ENCODE assay signal across 34 cellular contexts in the genomic region with DNA sequence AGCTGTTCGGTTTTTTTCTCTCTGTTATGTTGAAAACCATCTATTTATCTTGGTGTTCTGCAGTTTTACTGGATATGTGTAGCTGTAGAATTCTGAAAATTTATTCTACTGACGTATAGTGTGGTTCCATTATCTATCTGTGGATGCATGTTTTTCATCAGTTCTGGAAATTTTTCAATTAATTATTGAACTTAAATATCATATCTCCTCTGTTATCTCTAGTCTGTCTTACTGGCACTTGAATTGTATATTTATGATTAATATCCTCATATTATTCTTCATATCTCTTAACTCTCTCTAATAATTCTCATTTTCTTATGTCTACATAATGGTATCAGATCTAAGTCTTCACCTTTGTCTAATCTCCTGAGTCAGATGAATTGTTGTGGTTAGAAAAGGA.
"Had no signal": no experiment of that assay in that cellular context is flagged by ENCODE, and none has a peak within 500 bp of the region (broad histone marks: within the 10 kb centered on the region; RNA-seq: fewer than 3 reads in every experiment).

No MANE protein-coding gene starts in this region.

- H3K27ac ChIP-seq: KMS-11 had no signal

- H3K27me3 ChIP-seq: MG63 had no signal

- DNase-seq: Karpas-422, KG1, MG63, MM.1S, MV-4-11, NCI-H1048, NCI-H1092, NCI-H1092 treated with DMSO at 0.1 percent for 48 hours, NCI-H1105, NCI-H1105 treated with DMSO at 0.1 percent for 48 hours, NCI-H1417, NCI-H1417 treated with DMSO at 0.1 percent for 48 hours, NCI-H1436, NCI-H1436 treated with DMSO at 0.1 percent for 48 hours, NCI-H146, NCI-H1694, NCI-H1694 treated with DMSO at 0.1 percent for 48 hours, NCI-H187, NCI-H187 treated with DMSO at 0.1 percent for 48 hours, NCI-H1930, NCI-H2029, NCI-H2029 treated with DMSO at 0.1 percent for 48 hours, NCI-H2081, NCI-H2081 treated with DMSO at 0.1 percent for 48 hours, NCI-H2107, NCI-H2171, NCI-H2227 treated with DMSO at 0.1 percent for 48 hours, NCI-H226, NCI-H345, NCI-H446, NCI-H446 treated with DMSO at 0.1 percent for 48 hours, NCI-H510A, NCI-H510A treated with DMSO at 0.1 percent for 48 hours had no signal

- H3K9ac ChIP-seq: KMS-11 had no signal

- H3K9me3 ChIP-seq: MG63 had no signal

- H3K4me2 ChIP-seq: KMS-11 had no signal

- H3K36me3 ChIP-seq: MG63 had no signal

- H3K4me3 ChIP-seq: MG63 had no signal
